Comparison of ENCODE assay signal across 1 cellular context in the genomic region with DNA sequence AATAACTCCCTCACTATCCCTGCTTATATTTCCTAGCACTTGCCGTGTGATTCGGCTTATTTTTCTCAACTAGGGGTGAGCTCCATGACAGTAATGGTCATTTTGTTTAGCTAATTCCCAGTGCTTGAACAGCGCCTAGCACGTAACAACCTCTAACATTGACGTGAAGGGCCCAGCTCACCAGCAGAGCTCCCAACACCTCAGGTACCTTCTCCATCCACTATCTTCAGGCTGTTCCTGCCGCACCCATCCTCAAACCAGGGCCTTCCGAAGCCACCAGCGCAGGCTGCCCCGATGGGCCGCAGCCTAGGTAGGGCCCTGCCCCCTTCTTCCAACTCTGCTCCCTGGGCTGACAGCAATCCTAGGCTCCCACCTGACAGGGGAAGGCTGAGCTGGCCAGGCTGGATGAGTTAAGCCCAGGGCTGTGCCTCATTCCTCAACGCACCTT.
TF ChIP-seq lines count a peak whose summit lies in the region.

No MANE protein-coding gene starts in this region.

TF ChIP-seq in GM23338, 12 proteins besides CTCF, POLR2A, EP300 and RAD21 (continued from another document):
- TF ChIP-seq, protein P1, sequence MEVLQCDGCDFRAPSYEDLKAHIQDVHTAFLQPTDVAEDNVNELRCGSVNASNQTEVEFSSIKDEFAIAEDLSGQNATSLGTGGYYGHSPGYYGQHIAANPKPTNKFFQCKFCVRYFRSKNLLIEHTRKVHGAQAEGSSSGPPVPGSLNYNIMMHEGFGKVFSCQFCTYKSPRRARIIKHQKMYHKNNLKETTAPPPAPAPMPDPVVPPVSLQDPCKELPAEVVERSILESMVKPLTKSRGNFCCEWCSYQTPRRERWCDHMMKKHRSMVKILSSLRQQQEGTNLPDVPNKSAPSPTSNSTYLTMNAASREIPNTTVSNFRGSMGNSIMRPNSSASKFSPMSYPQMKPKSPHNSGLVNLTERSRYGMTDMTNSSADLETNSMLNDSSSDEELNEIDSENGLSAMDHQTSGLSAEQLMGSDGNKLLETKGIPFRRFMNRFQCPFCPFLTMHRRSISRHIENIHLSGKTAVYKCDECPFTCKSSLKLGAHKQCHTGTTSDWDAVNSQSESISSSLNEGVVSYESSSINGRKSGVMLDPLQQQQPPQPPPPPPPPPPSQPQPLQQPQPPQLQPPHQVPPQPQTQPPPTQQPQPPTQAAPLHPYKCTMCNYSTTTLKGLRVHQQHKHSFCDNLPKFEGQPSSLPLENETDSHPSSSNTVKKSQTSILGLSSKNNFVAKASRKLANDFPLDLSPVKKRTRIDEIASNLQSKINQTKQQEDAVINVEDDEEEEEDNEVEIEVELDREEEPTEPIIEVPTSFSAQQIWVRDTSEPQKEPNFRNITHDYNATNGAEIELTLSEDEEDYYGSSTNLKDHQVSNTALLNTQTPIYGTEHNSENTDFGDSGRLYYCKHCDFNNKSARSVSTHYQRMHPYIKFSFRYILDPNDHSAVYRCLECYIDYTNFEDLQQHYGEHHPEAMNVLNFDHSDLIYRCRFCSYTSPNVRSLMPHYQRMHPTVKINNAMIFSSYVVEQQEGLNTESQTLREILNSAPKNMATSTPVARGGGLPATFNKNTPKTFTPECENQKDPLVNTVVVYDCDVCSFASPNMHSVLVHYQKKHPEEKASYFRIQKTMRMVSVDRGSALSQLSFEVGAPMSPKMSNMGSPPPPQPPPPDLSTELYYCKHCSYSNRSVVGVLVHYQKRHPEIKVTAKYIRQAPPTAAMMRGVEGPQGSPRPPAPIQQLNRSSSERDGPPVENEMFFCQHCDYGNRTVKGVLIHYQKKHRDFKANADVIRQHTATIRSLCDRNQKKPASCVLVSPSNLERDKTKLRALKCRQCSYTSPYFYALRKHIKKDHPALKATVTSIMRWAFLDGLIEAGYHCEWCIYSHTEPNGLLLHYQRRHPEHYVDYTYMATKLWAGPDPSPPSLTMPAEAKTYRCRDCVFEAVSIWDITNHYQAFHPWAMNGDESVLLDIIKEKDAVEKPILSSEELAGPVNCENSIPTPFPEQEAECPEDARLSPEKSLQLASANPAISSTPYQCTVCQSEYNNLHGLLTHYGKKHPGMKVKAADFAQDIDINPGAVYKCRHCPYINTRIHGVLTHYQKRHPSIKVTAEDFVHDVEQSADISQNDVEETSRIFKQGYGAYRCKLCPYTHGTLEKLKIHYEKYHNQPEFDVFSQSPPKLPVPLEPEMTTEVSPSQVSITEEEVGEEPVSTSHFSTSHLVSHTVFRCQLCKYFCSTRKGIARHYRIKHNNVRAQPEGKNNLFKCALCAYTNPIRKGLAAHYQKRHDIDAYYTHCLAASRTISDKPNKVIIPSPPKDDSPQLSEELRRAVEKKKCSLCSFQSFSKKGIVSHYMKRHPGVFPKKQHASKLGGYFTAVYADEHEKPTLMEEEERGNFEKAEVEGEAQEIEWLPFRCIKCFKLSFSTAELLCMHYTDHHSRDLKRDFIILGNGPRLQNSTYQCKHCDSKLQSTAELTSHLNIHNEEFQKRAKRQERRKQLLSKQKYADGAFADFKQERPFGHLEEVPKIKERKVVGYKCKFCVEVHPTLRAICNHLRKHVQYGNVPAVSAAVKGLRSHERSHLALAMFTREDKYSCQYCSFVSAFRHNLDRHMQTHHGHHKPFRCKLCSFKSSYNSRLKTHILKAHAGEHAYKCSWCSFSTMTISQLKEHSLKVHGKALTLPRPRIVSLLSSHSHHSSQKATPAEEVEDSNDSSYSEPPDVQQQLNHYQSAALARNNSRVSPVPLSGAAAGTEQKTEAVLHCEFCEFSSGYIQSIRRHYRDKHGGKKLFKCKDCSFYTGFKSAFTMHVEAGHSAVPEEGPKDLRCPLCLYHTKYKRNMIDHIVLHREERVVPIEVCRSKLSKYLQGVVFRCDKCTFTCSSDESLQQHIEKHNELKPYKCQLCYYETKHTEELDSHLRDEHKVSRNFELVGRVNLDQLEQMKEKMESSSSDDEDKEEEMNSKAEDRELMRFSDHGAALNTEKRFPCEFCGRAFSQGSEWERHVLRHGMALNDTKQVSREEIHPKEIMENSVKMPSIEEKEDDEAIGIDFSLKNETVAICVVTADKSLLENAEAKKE (CRISPR knock-in tag; IDR thresholded peaks at IDR 0.05): no peak
- no peak for TF ChIP-seq STAT1 (IDR thresholded peaks at IDR 0.05; ENCODE audit: unreplicated experiment)
- TF ChIP-seq NANOG (IDR thresholded peaks at IDR 0.05; ENCODE audit: borderline replicate concordance): no peak
TF ChIP-seq in GM23338: peak in this region for 0.
